In genomic region chr5:121919091-121919490, GRCh38 we compare ENCODE assay signal across 8 cellular contexts.
"Had no signal": no experiment of that assay in that cellular context is flagged by ENCODE, and none has a peak within 500 bp of the region (broad histone marks: within the 10 kb centered on the region; RNA-seq: fewer than 3 reads in every experiment).

No MANE protein-coding gene starts in this region.

- ATAC-seq: HCT116, HepG2 had no signal

- H3K9ac ChIP-seq: GM23248 had no signal

- FAIRE-seq: HepG2 had no signal

- H3K27ac ChIP-seq: GM23248, HL-60 had no signal

- H3K4me3 ChIP-seq: GM23248, HAP-1 had no signal

- DNase-seq: GM23248, GOT3, H7, HFFc6 had no signal

- H3K36me3 ChIP-seq: HAP-1 had no signal
